Comparison of ENCODE assay signal across 2 cellular contexts in genomic region chr16:89146211-89147005, GRCh38.
TF ChIP-seq lines count a peak whose summit lies in the region.

No MANE protein-coding gene starts in this region.

TF ChIP-seq in WTC11, 78 proteins besides CTCF, POLR2A, EP300 and RAD21:
- TF ChIP-seq ZMAT4 (CRISPR knock-in tag; IDR thresholded peaks at IDR 0.05) (no peak), ZNF232 (CRISPR knock-in tag; IDR thresholded peaks at IDR 0.05) (no peak), AR (CRISPR knock-in tag; IDR thresholded peaks at IDR 0.05) (no peak), PREB (CRISPR knock-in tag; IDR thresholded peaks at IDR 0.05; ENCODE audit: borderline replicate concordance) (no peak), SOX15 (CRISPR knock-in tag; IDR thresholded peaks at IDR 0.05) (no peak), NFYB (CRISPR knock-in tag; conservative IDR thresholded peaks at IDR 0.05; ENCODE audit: low read depth) (no peak), TP53 (CRISPR knock-in tag; IDR thresholded peaks at IDR 0.05) (no peak), MXD4 (CRISPR knock-in tag; IDR thresholded peaks at IDR 0.05; ENCODE audit: borderline replicate concordance) (no peak), JUN (CRISPR knock-in tag; IDR thresholded peaks at IDR 0.05) (no peak), ZNF671 (CRISPR knock-in tag; IDR thresholded peaks at IDR 0.05) (no peak), RELA (CRISPR knock-in tag; IDR thresholded peaks at IDR 0.05; ENCODE audit: borderline replicate concordance) (no peak), ZNF396 (CRISPR knock-in tag; IDR thresholded peaks at IDR 0.05; ENCODE audit: borderline replicate concordance) (no peak), RORB (CRISPR knock-in tag; IDR thresholded peaks at IDR 0.05) (no peak), ZNF423 (CRISPR knock-in tag; IDR thresholded peaks at IDR 0.05) (no peak), ERG (CRISPR knock-in tag; IDR thresholded peaks at IDR 0.05) (no peak), ZNF138 (CRISPR knock-in tag; conservative IDR thresholded peaks at IDR 0.05) (no peak)
- TF ChIP-seq, protein P1, sequence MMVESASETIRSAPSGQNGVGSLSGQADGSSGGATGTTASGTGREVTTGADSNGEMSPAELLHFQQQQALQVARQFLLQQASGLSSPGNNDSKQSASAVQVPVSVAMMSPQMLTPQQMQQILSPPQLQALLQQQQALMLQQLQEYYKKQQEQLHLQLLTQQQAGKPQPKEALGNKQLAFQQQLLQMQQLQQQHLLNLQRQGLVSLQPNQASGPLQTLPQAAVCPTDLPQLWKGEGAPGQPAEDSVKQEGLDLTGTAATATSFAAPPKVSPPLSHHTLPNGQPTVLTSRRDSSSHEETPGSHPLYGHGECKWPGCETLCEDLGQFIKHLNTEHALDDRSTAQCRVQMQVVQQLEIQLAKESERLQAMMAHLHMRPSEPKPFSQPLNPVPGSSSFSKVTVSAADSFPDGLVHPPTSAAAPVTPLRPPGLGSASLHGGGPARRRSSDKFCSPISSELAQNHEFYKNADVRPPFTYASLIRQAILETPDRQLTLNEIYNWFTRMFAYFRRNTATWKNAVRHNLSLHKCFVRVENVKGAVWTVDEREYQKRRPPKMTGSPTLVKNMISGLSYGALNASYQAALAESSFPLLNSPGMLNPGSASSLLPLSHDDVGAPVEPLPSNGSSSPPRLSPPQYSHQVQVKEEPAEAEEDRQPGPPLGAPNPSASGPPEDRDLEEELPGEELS (CRISPR knock-in tag; IDR thresholded peaks at IDR 0.05) = no peak
- TF ChIP-seq, protein P2, sequence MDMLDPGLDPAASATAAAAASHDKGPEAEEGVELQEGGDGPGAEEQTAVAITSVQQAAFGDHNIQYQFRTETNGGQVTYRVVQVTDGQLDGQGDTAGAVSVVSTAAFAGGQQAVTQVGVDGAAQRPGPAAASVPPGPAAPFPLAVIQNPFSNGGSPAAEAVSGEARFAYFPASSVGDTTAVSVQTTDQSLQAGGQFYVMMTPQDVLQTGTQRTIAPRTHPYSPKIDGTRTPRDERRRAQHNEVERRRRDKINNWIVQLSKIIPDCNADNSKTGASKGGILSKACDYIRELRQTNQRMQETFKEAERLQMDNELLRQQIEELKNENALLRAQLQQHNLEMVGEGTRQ (CRISPR knock-in tag; IDR thresholded peaks at IDR 0.05) = no peak
- TF ChIP-seq, protein P3, sequence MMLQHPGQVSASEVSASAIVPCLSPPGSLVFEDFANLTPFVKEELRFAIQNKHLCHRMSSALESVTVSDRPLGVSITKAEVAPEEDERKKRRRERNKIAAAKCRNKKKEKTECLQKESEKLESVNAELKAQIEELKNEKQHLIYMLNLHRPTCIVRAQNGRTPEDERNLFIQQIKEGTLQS (CRISPR knock-in tag; conservative IDR thresholded peaks at IDR 0.05) = no peak

TF ChIP-seq in HepG2, 621 proteins besides CTCF, POLR2A, EP300 and RAD21:
- TF ChIP-seq SIX4 (CRISPR knock-in tag; IDR thresholded peaks at IDR 0.05) = no peak
- TF ChIP-seq ZNF652 (CRISPR knock-in tag; IDR thresholded peaks at IDR 0.05; ENCODE audit: borderline replicate concordance, low read depth) = no peak
- TF ChIP-seq RBM39 (IDR thresholded peaks at IDR 0.05; ENCODE audit: low read depth, low read length, poor library complexity, severe bottlenecking) = no peak
- TF ChIP-seq ZNF768 (CRISPR knock-in tag; IDR thresholded peaks at IDR 0.05) = peak; percentile 32; the same call in 1 of the 2 replicates
- no peak for TF ChIP-seq SUZ12 (IDR thresholded peaks at IDR 0.05; ENCODE audit: low read depth, low read length)
